19 cellular contexts compared by ENCODE assay signal in genomic region chr4:163467371-163467770, GRCh38. TPM values are rescaled to one million over a fixed set of nuclear protein-coding genes. Genes with fewer than 3 reads are reported as not detected.
DNase-seq lines count a peak whose midpoint lies in the region; ATAC-seq, FAIRE-seq and TF ChIP-seq lines count a peak whose summit lies in the region.
"Had no signal": no experiment of that assay in that cellular context is flagged by ENCODE, and none has a peak within 500 bp of the region (broad histone marks: within the 10 kb centered on the region; RNA-seq: fewer than 3 reads in every experiment).

No MANE protein-coding gene starts in this region.

- in situ Hi-C loops in K562 (cut with MboI) = no loop called here

- no peaks in the 10 kb centered on the region for H4K20me1 ChIP-seq in HCT116 (ENCODE audit: insufficient read depth)
- H4K20me1 ChIP-seq in K562 (replicated peaks; ENCODE audit: control insufficient read depth, insufficient read depth, low read length) = no peaks in the 10 kb centered on the region

- DNase-seq in A549 (ENCODE audit: low read depth in 1 of 2, low spot score in 1 of 2) = no peak
- DNase-seq in HCT116 (ENCODE audit: low read depth, low spot score) = no peak
- DNase-seq in K562 (ENCODE audit: extremely low read depth in 1 of 4, low spot score in 3 of 4) = no peak
- peak; percentile 3 for DNase-seq in iris pigment epithelial cell (ENCODE audit: low read depth)
- no peak for DNase-seq in Caco-2
- no peak for DNase-seq in OCI-M2 (lab: John Stamatoyannopoulos, UW; ENCODE audit: unreplicated experiment)
- DNase-seq: BE2C; CD4-positive, alpha-beta memory T cell; DMS153; DMS79 treated with DMSO at 0.1 percent for 48 hours; EL; GOT3; HCEC 1CT; KBM-7 had no signal

- no peak for TF ChIP-seq RAD21 in A549 (conservative IDR thresholded peaks at IDR 0.05 in 1 of 2, IDR thresholded peaks at IDR 0.05 in 1 of 2)
- TF ChIP-seq RAD21 in HCT116 (IDR thresholded peaks at IDR 0.05; ENCODE audit: low read depth) = no peak
- no peak for TF ChIP-seq RAD21 in K562 (CRISPR knock-in tag; conservative IDR thresholded peaks at IDR 0.05 in 1 of 2, IDR thresholded peaks at IDR 0.05 in 1 of 2)

- H2AFZ ChIP-seq in HCT116 (ENCODE audit: low read depth, low read length, poor library complexity, severe bottlenecking) = no peak overlapping the region
- no peak overlapping the region for H2AFZ ChIP-seq in K562 (ENCODE audit: low read depth, low read length)

- no peaks in the 10 kb centered on the region for H3K27me3 ChIP-seq in HCT116 (ENCODE audit: insufficient read depth, low read length)
- H3K27me3 ChIP-seq in K562 (ENCODE audit: control insufficient read depth in 2 of 2, insufficient read depth in 2 of 2, low read length in 2 of 2) = peaks cover 0 to 7% of the 10 kb centered on the region in 2 experiments; a peak in 2 of 5 replicates
- no peaks in the 10 kb centered on the region for H3K27me3 ChIP-seq in Caco-2 (replicated peaks; ENCODE audit: control insufficient read depth, insufficient read depth, low read length)

- CTCF ChIA-PET in A549 (lab: Yijun Ruan, JAX) (no interaction called here), HCT116 (lab: Charles Lee) (no interaction called here), K562 (lab: Yijun Ruan, JAX; ENCODE audit: low intra/inter-chr PET ratio) (no interaction called here), Caco-2 (lab: Charles Lee) (interaction anchor here (0.8 kb wide), 1 partner anchor 83 kb away, joined by 3 read pairs; no protein-coding TSS in a partner anchor)

- H3K36me3 ChIP-seq in HCT116 (ENCODE audit: control insufficient read depth in 1 of 2, insufficient read depth in 2 of 2, low read length in 2 of 2) = no peaks in the 10 kb centered on the region
- no peaks in the 10 kb centered on the region for H3K36me3 ChIP-seq in K562 (ENCODE audit: control insufficient read depth, insufficient read depth, low read length)
- H3K36me3 ChIP-seq in Caco-2 (ENCODE audit: control insufficient read depth, insufficient read depth, low read length) = no peaks in the 10 kb centered on the region
- H3K36me3 ChIP-seq: BE2C had no signal

- H3K27ac ChIP-seq in A549 (no peak overlapping the region), HCT116 (ENCODE audit: low read depth, low read length) (no peak overlapping the region), K562 (ENCODE audit: extremely low read depth, low read depth, low read length) (no peak overlapping the region)
- H3K27ac ChIP-seq: C4-2B had no signal

- no peaks in the 10 kb centered on the region; the same call in 1 of the 2 replicates for H3K9me2 ChIP-seq in HCT116 (ENCODE audit: insufficient read depth)

- RAD21 ChIA-PET in HCT116 (lab: Charles Lee; ENCODE audit: low non-redundant PET in 1 of 2, low total read pairs in 2 of 2, uncharacterized antibody in 2 of 2, unreplicated experiment in 2 of 2) = no interaction called here

- H3K4me1 ChIP-seq in A549 = no peaks in the 10 kb centered on the region
- H3K4me1 ChIP-seq in HCT116 (ENCODE audit: control insufficient read depth in 1 of 2, insufficient read depth in 2 of 2, low read length in 2 of 2) = no peaks in the 10 kb centered on the region
- H3K4me1 ChIP-seq in K562 (replicated peaks in 1 of 2; ENCODE audit: control insufficient read depth in 2 of 2, insufficient read depth in 2 of 2, low read length in 2 of 2) = no peaks in the 10 kb centered on the region
- no peaks in the 10 kb centered on the region for H3K4me1 ChIP-seq in Caco-2
- H3K4me1 ChIP-seq: BE2C had no signal

- H3K9me1 ChIP-seq in K562 (ENCODE audit: control insufficient read depth, insufficient read depth, low read length) = no peaks in the 10 kb centered on the region

- no peak overlapping the region for H3K4me3 Mint-ChIP-seq in Caco-2 (ENCODE audit: unreplicated experiment)
- H3K4me3 Mint-ChIP-seq: CD4-positive, alpha-beta memory T cell had no signal

- H3K79me2 ChIP-seq in HCT116 (ENCODE audit: insufficient read depth, low read length) (no peaks in the 10 kb centered on the region), K562 (ENCODE audit: control insufficient read depth, insufficient read depth, low read length) (no peaks in the 10 kb centered on the region)

- no peak overlapping the region for H3K4me3 ChIP-seq in A549
- H3K4me3 ChIP-seq in HCT116 (replicated peaks in 1 of 2; ENCODE audit: low read depth in 1 of 2, low read length in 2 of 2) = no peak overlapping the region
- H3K4me3 ChIP-seq in K562 = no peak overlapping the region
- no peak overlapping the region for H3K4me3 ChIP-seq in Caco-2 (ENCODE audit: low read depth, low read length)

- no peaks in the 10 kb centered on the region for H3K4me1 Mint-ChIP-seq in Caco-2 (ENCODE audit: low read depth, unreplicated experiment)
- H3K4me1 Mint-ChIP-seq: CD4-positive, alpha-beta memory T cell had no signal

- POLR2A ChIA-PET in A549 (lab: Yijun Ruan, JAX) (no interaction called here), HCT116 (lab: Charles Lee) (no interaction called here), K562 (lab: Yijun Ruan, JAX) (no interaction called here), Caco-2 (lab: Charles Lee) (no interaction called here)

- BruUV-seq in HCT116 (replicated peaks; lab: Mats Ljungman, UMichigan) (no TSS peak), K562 (replicated peaks; lab: Mats Ljungman, UMichigan) (no TSS peak), Caco-2 (replicated peaks; lab: Mats Ljungman, UMichigan) (no TSS peak)

- H3K4me2 ChIP-seq in A549 = no peak overlapping the region
- no peak overlapping the region for H3K4me2 ChIP-seq in HCT116 (ENCODE audit: low read length)
- no peak overlapping the region for H3K4me2 ChIP-seq in K562 (ENCODE audit: insufficient read depth, low read length)

- no peaks in the 10 kb centered on the region for H3K9me3 Mint-ChIP-seq in Caco-2 (ENCODE audit: unreplicated experiment)
- H3K9me3 Mint-ChIP-seq: CD4-positive, alpha-beta memory T cell had no signal

- no peak for TF ChIP-seq POLR2A in A549 (IDR thresholded peaks at IDR 0.05; ENCODE audit: low read length)
- no peak for TF ChIP-seq POLR2A in HCT116 (IDR thresholded peaks at IDR 0.05; ENCODE audit: borderline replicate concordance, extremely low read depth, insufficient read depth, insufficient read length)
- no peak for TF ChIP-seq POLR2A in K562 (conservative IDR thresholded peaks at IDR 0.05)

- no peak overlapping the region for H3K27ac Mint-ChIP-seq in Caco-2 (ENCODE audit: unreplicated experiment)
- H3K27ac Mint-ChIP-seq: CD4-positive, alpha-beta memory T cell had no signal

- no peaks in the 10 kb centered on the region for H3K36me3 Mint-ChIP-seq in Caco-2 (ENCODE audit: insufficient read depth, unreplicated experiment)
- H3K36me3 Mint-ChIP-seq: CD4-positive, alpha-beta memory T cell had no signal

- TF ChIP-seq EP300 in A549 (IDR thresholded peaks at IDR 0.05) = no peak
- no peak for TF ChIP-seq EP300 in K562 (IDR thresholded peaks at IDR 0.05; ENCODE audit: low read length)

- ATAC-seq in A549 = no peak
- no peak for ATAC-seq in HCT116
- no peak for ATAC-seq in K562
- no peak for ATAC-seq in HG02623 (IDR thresholded peaks at IDR 0.05; ENCODE audit: unreplicated experiment)

- TF ChIP-seq CTCF in A549 (IDR thresholded peaks at IDR 0.05) = no peak
- TF ChIP-seq CTCF in HCT116 (IDR thresholded peaks at IDR 0.05 in 2 of 3, conservative IDR thresholded peaks at IDR 0.05 in 1 of 3; ENCODE audit: borderline replicate concordance in 1 of 3, insufficient read depth in 1 of 3, low read depth in 2 of 3, low read length in 2 of 3) = no peak
- no peak for TF ChIP-seq CTCF in K562 (IDR thresholded peaks at IDR 0.05 in 2 of 3, conservative IDR thresholded peaks at IDR 0.05 in 1 of 3; ENCODE audit: insufficient read depth in 2 of 3, low read depth in 1 of 3, low read length in 3 of 3)
- TF ChIP-seq CTCF in Caco-2 (IDR thresholded peaks at IDR 0.05; ENCODE audit: insufficient read depth in 1 of 2, low read depth in 1 of 2, low read length in 1 of 2, severe bottlenecking in 1 of 2, unreplicated experiment in 1 of 2) = no peak

- H3K9ac ChIP-seq in HCT116 (ENCODE audit: low read length) (no peak overlapping the region), K562 (ENCODE audit: insufficient read depth in 1 of 2, low read depth in 2 of 2, low read length in 2 of 2) (no peak overlapping the region)

- intact Hi-C loops in HCT116 (cut with micrococcal nuclease) = no loop called here
- intact Hi-C loops in K562 (cut with micrococcal nuclease) = no loop called here
- intact Hi-C loops in Caco-2 (cut with micrococcal nuclease; ENCODE audit: unreplicated experiment) = no loop called here

- H3K27me3 Mint-ChIP-seq in Caco-2 (ENCODE audit: insufficient read depth, unreplicated experiment) = peaks cover 4% of the 10 kb centered on the region

- WGBS in A549 (ENCODE audit: missing lambda C conversion rate) = 61% methylated on average over 2 of the region's 2 CpGs
- 2% methylated on average over 2 of the region's 2 CpGs for WGBS in K562 (ENCODE audit: insufficient coverage, low coverage, missing lambda C conversion rate)

- FAIRE-seq in A549 (lab: Jason Lieb, UNC) = no peak
- no peak for FAIRE-seq in K562 (lab: Jason Lieb, UNC)
- FAIRE-seq: D721Med, GM12891 had no signal

- H3K9me3 ChIP-seq in A549 (no peaks in the 10 kb centered on the region), HCT116 (ENCODE audit: control insufficient read depth in 1 of 2, insufficient read depth in 1 of 2, low read depth in 1 of 2, low read length in 2 of 2) (no peaks in the 10 kb centered on the region), K562 (replicated peaks; ENCODE audit: control insufficient read depth, insufficient read depth, low read depth, low read length) (no peaks in the 10 kb centered on the region), Caco-2 (no peaks in the 10 kb centered on the region)
- H3K9me3 ChIP-seq: BE2C had no signal

RNA-seq across cellular contexts. Expression of gene TKTL2, which starts 6.2 kb away (rescaled TPM):
- polyA plus RNA-seq in A549 (2011; rRNA removed) = not detected in 2 replicates
- polyA plus RNA-seq in A549 (2012; cell fraction: cytosol; rRNA removed) = not detected in 2 replicates
- 0.01 TPM in 1 of 2 replicates, not detected in the other for polyA plus RNA-seq in A549 (2012; cell fraction: nucleus; rRNA removed)
- not detected in 3 replicates for polyA plus RNA-seq in A549 (2017; fragmentation: RNase III; extraction: RNeasy Plus Mini Kit Qiagen cat#74134 plus additional on column Dnase treatment)
- polyA minus RNA-seq in A549 (2011; rRNA and poly(A)+ RNA removed) = not detected in 2 replicates
- total RNA-seq in HCT116 (2021; ENCODE audit: unreplicated experiment) = not detected
- 0.03 TPM in 1 of 2 replicates, not detected in the other for polyA plus RNA-seq in HCT116 (2012)
- not detected in 2 replicates for total RNA-seq in K562 (2011; cell fraction: chromatin; rRNA removed; ENCODE audit: low replicate concordance)
- total RNA-seq in K562 (2011; cell fraction: nucleolus; rRNA removed) = not detected in 2 replicates
- not detected in 2 replicates for total RNA-seq in K562 (2011; cell fraction: nucleoplasm; rRNA removed)
- 0.09 and 0.12 TPM in 2 replicates for total RNA-seq in K562 (2014; rRNA removed)
- total RNA-seq in K562 (2014; rRNA removed; fragmentation: Illumina TruSeq; extraction: Trizol) = 0.07 and 0.10 TPM in 2 replicates
- 0.04 TPM in 1 of 2 replicates, not detected in the other for total RNA-seq in K562 (2015; rRNA removed; fragmentation: Illumina TruSeq; extraction: Trizol)
- 0.07 and 0.09 TPM in 2 replicates for total RNA-seq in K562 (2021)
- 0.03 TPM in 1 of 2 replicates, not detected in the other for polyA plus RNA-seq in K562 (2011; rRNA removed)
- polyA plus RNA-seq in K562 (2011; cell fraction: cytosol; rRNA removed) = not detected in 2 replicates
- polyA plus RNA-seq in K562 (2011; cell fraction: nucleus; rRNA removed) = 0.04 TPM in 1 of 2 replicates, not detected in the other
- 0.04 and 0.15 TPM in 2 replicates for polyA plus RNA-seq in K562 (2012)
- polyA plus RNA-seq in K562 (2014; fragmentation: Illumina TruSeq; extraction: Trizol) = 0.04 TPM in 1 of 2 replicates, not detected in the other
- polyA plus RNA-seq in K562 (2014; fragmentation: Nextera tagmentation; extraction: Ambion mirVana) = under 1 TPM; 0.10 to 0.31 TPM
- polyA plus RNA-seq in K562 (2014; rRNA removed) = 0.23 TPM in 1 of 2 replicates, not detected in the other
- polyA minus RNA-seq in K562 (2011; rRNA and poly(A)+ RNA removed) = not detected in 2 replicates
- polyA minus RNA-seq in K562 (2011; cell fraction: cytosol; rRNA and poly(A)+ RNA removed) = not detected in 2 replicates
- polyA minus RNA-seq in K562 (2011; cell fraction: nucleus; rRNA and poly(A)+ RNA removed) = not detected in 2 replicates
- total RNA-seq in Caco-2 (2022) = not detected in 2 replicates
- total RNA-seq: CD4-positive, alpha-beta memory T cell; HT-29 had no signal
- polyA plus RNA-seq: CD4-positive, alpha-beta memory T cell had no signal

RNA-seq across cellular contexts. Expression of gene TMA16, which starts 27.1 kb away (rescaled TPM):
- 14.2 and 28.5 TPM in 2 replicates for polyA plus RNA-seq in A549 (2011; rRNA removed)
- 6.0 and 9.0 TPM in 2 replicates for polyA plus RNA-seq in A549 (2012; cell fraction: cytosol; rRNA removed)
- polyA plus RNA-seq in A549 (2012; cell fraction: nucleus; rRNA removed) = 2.1 and 4.0 TPM in 2 replicates
- polyA plus RNA-seq in A549 (2017; fragmentation: RNase III; extraction: RNeasy Plus Mini Kit Qiagen cat#74134 plus additional on column Dnase treatment) = 36.1 to 39.2 TPM (median 37.0 TPM) in 3 replicates
- polyA minus RNA-seq in A549 (2011; rRNA and poly(A)+ RNA removed) = 12.1 and 13.0 TPM in 2 replicates
- total RNA-seq in HCT116 (2021; ENCODE audit: unreplicated experiment) = 52.7 TPM
- 23.7 and 34.4 TPM in 2 replicates for polyA plus RNA-seq in HCT116 (2012)
- 39.6 and 129 TPM in 2 replicates for total RNA-seq in K562 (2011; cell fraction: chromatin; rRNA removed; ENCODE audit: low replicate concordance)
- total RNA-seq in K562 (2011; cell fraction: nucleolus; rRNA removed) = 14.8 and 26.8 TPM in 2 replicates
- total RNA-seq in K562 (2011; cell fraction: nucleoplasm; rRNA removed) = 70.2 and 142 TPM in 2 replicates
- 54.5 and 70.0 TPM in 2 replicates for total RNA-seq in K562 (2014; rRNA removed)
- total RNA-seq in K562 (2014; rRNA removed; fragmentation: Illumina TruSeq; extraction: Trizol) = 58.4 and 72.4 TPM in 2 replicates
- 59.1 and 66.6 TPM in 2 replicates for total RNA-seq in K562 (2015; rRNA removed; fragmentation: Illumina TruSeq; extraction: Trizol)
- total RNA-seq in K562 (2021) = 47.7 and 49.5 TPM in 2 replicates
- 23.2 and 27.7 TPM in 2 replicates for polyA plus RNA-seq in K562 (2011; rRNA removed)
- 1.7 and 7.0 TPM in 2 replicates for polyA plus RNA-seq in K562 (2011; cell fraction: cytosol; rRNA removed)
- polyA plus RNA-seq in K562 (2011; cell fraction: nucleus; rRNA removed) = 27.4 and 36.3 TPM in 2 replicates
- 30.3 and 57.5 TPM in 2 replicates for polyA plus RNA-seq in K562 (2012)
- 73.5 and 74.2 TPM in 2 replicates for polyA plus RNA-seq in K562 (2014; fragmentation: Illumina TruSeq; extraction: Trizol)
- 10 to 100 TPM; 51.4 to 67.2 TPM for polyA plus RNA-seq in K562 (2014; fragmentation: Nextera tagmentation; extraction: Ambion mirVana)
- polyA plus RNA-seq in K562 (2014; rRNA removed) = 47.0 and 74.8 TPM in 2 replicates
- 44.6 and 50.7 TPM in 2 replicates for polyA minus RNA-seq in K562 (2011; rRNA and poly(A)+ RNA removed)
- 17.9 and 21.2 TPM in 2 replicates for polyA minus RNA-seq in K562 (2011; cell fraction: cytosol; rRNA and poly(A)+ RNA removed)
- 68.8 and 111 TPM in 2 replicates for polyA minus RNA-seq in K562 (2011; cell fraction: nucleus; rRNA and poly(A)+ RNA removed)
- 23.7 and 31.1 TPM in 2 replicates for total RNA-seq in Caco-2 (2022)

Comparison
In these comparisons a context has a peak if more than half of its experiments do, and no peak if none do; other contexts are left out.
1. Of the 35 proteins assayed by ChIP-seq in both K562 and A549: peak only in K562: none; only in A549: none; in both: CEBPB; in neither: 34.